Comparison of ENCODE assay signal across 8 cellular contexts in the genomic region with DNA sequence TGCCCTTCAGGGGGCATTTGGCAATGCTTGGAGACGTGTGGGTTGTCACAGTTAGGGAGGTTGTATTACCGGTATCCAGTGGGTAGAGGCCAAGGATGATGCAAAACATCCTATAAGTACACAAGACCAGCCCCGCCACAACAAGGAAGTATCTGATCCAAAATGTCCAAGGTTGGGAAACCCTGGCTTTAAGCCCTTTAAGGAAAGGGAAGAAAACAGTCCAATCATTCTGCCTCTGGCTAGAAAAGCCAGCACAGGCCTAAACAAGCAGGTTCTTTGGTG.
DNase-seq lines count a peak whose midpoint lies in the region; ATAC-seq and TF ChIP-seq lines count a peak whose summit lies in the region.

No MANE protein-coding gene starts in this region.

- H3K4me3 ChIP-seq in epithelial cell of esophagus (ENCODE audit: low read length) (peak overlapping the region; percentile 30), neuron (ENCODE audit: low read length) (peak overlapping the region; percentile 48)

- no peak for TF ChIP-seq CTCF in epithelial cell of esophagus (IDR thresholded peaks at IDR 0.05; ENCODE audit: insufficient read depth, low read depth, low read length, missing control alignments)

- DNase-seq in DMS53 (lab: John Stamatoyannopoulos, UW) (peak; percentile 87), NCI-H526 treated with DMSO at 0.1 percent for 48 hours (lab: John Stamatoyannopoulos, UW) (peak; percentile 69), epithelial cell of esophagus (ENCODE audit: low read depth) (peak; percentile 98), AG08396 (ENCODE audit: low spot score) (no peak)
- DNase-seq in stimulated activated CD4-positive, alpha-beta T cell treated with anti-CD3 and anti-CD28 coated beads, Interleukin-4, amount 100 ng/mL, for 24 hours: no peak

- H3K4me1 ChIP-seq in neuron (ENCODE audit: insufficient read depth, low read length): peaks cover 42% of the 10 kb centered on the region

- no peaks in the 10 kb centered on the region for H3K27me3 ChIP-seq in neuron (ENCODE audit: insufficient read depth, low read length)

- ATAC-seq in HG02623 (IDR thresholded peaks at IDR 0.05; ENCODE audit: unreplicated experiment) (no peak), GM18909 (IDR thresholded peaks at IDR 0.05; ENCODE audit: poor library complexity, unreplicated experiment) (no peak)

- H3K9me3 ChIP-seq in neuron (ENCODE audit: low read length): no peaks in the 10 kb centered on the region

- H3K36me3 ChIP-seq in neuron (ENCODE audit: insufficient read depth, low read length): no peaks in the 10 kb centered on the region

- H2AFZ ChIP-seq in neuron (ENCODE audit: low read depth, low read length): peak overlapping the region; percentile 35

Comparison
In these comparisons a context has a peak if more than half of its experiments do, and no peak if none do; other contexts are left out.
1. DNase-seq: peak in DMS53 (single experiment), NCI-H526 treated with DMSO at 0.1 percent for 48 hours (single experiment) and epithelial cell of esophagus (single experiment); none in stimulated activated CD4-positive, alpha-beta T cell treated with anti-CD3 and anti-CD28 coated beads, Interleukin-4, amount 100 ng/mL, for 24 hours (single experiment) and AG08396 (single experiment).